ENCODE assay signal across 20 cellular contexts in genomic region chr20:9551808-9552550, GRCh38. TPM values are rescaled to one million over a fixed set of nuclear protein-coding genes. Genes with fewer than 3 reads are reported as not detected.
A peak's percentile ranks its signal among the peaks of the same experiment; 100 is the strongest.
DNase-seq lines count a peak whose midpoint lies in the region; ATAC-seq and TF ChIP-seq lines count a peak whose summit lies in the region.
"Had no signal": no experiment of that assay in that cellular context is flagged by ENCODE, and none has a peak within 500 bp of the region (broad histone marks: within the 10 kb centered on the region; RNA-seq: fewer than 3 reads in every experiment).

No MANE protein-coding gene starts in this region.

- no peak overlapping the region for H3K4me3 ChIP-seq in A673 (ENCODE audit: low read depth, low read length, poor library complexity, severe bottlenecking)
- no peak overlapping the region for H3K4me3 ChIP-seq in HEK293 (ENCODE audit: low read depth, low read length)
- H3K4me3 ChIP-seq in epithelial cell of esophagus (ENCODE audit: low read length): no peak overlapping the region
- H3K4me3 ChIP-seq: left ventricle myocardium inferior, prostate gland, SJCRH30, thyroid gland had no signal

- H3K27me3 ChIP-seq in A673 (replicated peaks; ENCODE audit: insufficient read depth, low read depth, low read length, poor library complexity): no peaks in the 10 kb centered on the region
- H3K27me3 ChIP-seq: SJCRH30, thyroid gland had no signal

- H3K4me1 ChIP-seq in A673 (ENCODE audit: insufficient read depth, low read length, poor library complexity, severe bottlenecking): no peaks in the 10 kb centered on the region
- no peaks in the 10 kb centered on the region for H3K4me1 ChIP-seq in HEK293 (ENCODE audit: control insufficient read depth, insufficient read depth, low read length)
- H3K4me1 ChIP-seq: left ventricle myocardium inferior, prostate gland, SJCRH30, thyroid gland had no signal

- H3K36me3 Mint-ChIP-seq in activated T-helper 17 cell treated with anti-CD3 and anti-CD28 coated beads, Interleukin-2, amount 50 U/mL, for 72 hours (ENCODE audit: low read depth): no peaks in the 10 kb centered on the region
- H3K36me3 Mint-ChIP-seq: activated naive CD8-positive, alpha-beta T cell treated with anti-CD3 and anti-CD28 coated beads, Interleukin-2, amount 10 ng/mL, durations not matched to agents 7 days and 5 days; CD8-positive, alpha-beta T cell had no signal

- POLR2A ChIA-PET in A673 (lab: Charles Lee; ENCODE audit: low non-redundant PET) (no interaction called here), HEK293 (lab: Yijun Ruan, JAX) (no interaction called here)

- BruUV-seq in A673 (replicated peaks; lab: Mats Ljungman, UMichigan): no TSS peak

- intact Hi-C loops in A673 (cut with micrococcal nuclease; ENCODE audit: unreplicated experiment): no loop called here

- H3K27ac Mint-ChIP-seq in activated T-helper 17 cell treated with anti-CD3 and anti-CD28 coated beads, Interleukin-2, amount 50 U/mL, for 72 hours: no peak overlapping the region
- H3K27ac Mint-ChIP-seq: activated naive CD8-positive, alpha-beta T cell treated with anti-CD3 and anti-CD28 coated beads, Interleukin-2, amount 10 ng/mL, durations not matched to agents 7 days and 5 days; CD8-positive, alpha-beta T cell; effector memory CD8-positive, alpha-beta T cell; T-helper 17 cell had no signal

- no peak for TF ChIP-seq CTCF in A673 (conservative IDR thresholded peaks at IDR 0.05; ENCODE audit: low read depth, low read length)
- no peak for TF ChIP-seq CTCF in HEK293 (tag by site-specific recombination; IDR thresholded peaks at IDR 0.05)
- TF ChIP-seq CTCF in epithelial cell of esophagus (IDR thresholded peaks at IDR 0.05; ENCODE audit: insufficient read depth, low read depth, low read length, missing control alignments): no peak

- CTCF ChIA-PET in A673 (lab: Charles Lee): no interaction called here
- CTCF ChIA-PET in HEK293 (lab: Yijun Ruan, JAX): interaction anchor here (1.0 kb wide), 1 partner anchor 829 kb away, joined by 4 read pairs; no protein-coding TSS in a partner anchor

- H3K9me3 ChIP-seq in A673 (ENCODE audit: low read depth, low read length, poor library complexity, severe bottlenecking) (no peaks in the 10 kb centered on the region), HEK293 (ENCODE audit: control insufficient read depth, insufficient read depth, low read depth, low read length) (no peaks in the 10 kb centered on the region)
- H3K9me3 ChIP-seq: left ventricle myocardium inferior, prostate gland, SJCRH30, thyroid gland had no signal

- no peaks in the 10 kb centered on the region for H3K36me3 ChIP-seq in A673 (ENCODE audit: insufficient read depth, low read length, poor library complexity, severe bottlenecking)
- no peaks in the 10 kb centered on the region for H3K36me3 ChIP-seq in HEK293 (ENCODE audit: control insufficient read depth in 2 of 2, insufficient read depth in 1 of 2, low read length in 2 of 2)
- H3K36me3 ChIP-seq: left ventricle myocardium inferior, prostate gland, SJCRH30, thyroid gland had no signal

- H3K27ac ChIP-seq in A673 (ENCODE audit: low read depth, low read length, poor library complexity, severe bottlenecking) (no peak overlapping the region), HEK293 (ENCODE audit: extremely low read depth, low read depth, low read length) (no peak overlapping the region)
- H3K27ac ChIP-seq: left ventricle myocardium inferior, prostate gland, SJCRH30, thyroid gland had no signal

- DNase-seq in A673 (ENCODE audit: low spot score) (peak; percentile 3), NOMO-1 treated with dmso at 0.1 percent for 144 hours (lab: John Stamatoyannopoulos, UW; ENCODE audit: unreplicated experiment) (peak; percentile 54), epithelial cell of esophagus (ENCODE audit: low read depth) (peak; percentile 11), NCI-H526 treated with DMSO at 0.1 percent for 48 hours (lab: John Stamatoyannopoulos, UW) (no peak), GM19240 (ENCODE audit: insufficient read length, low spot score) (no peak), pons (ENCODE audit: low spot score) (no peak)
- DNase-seq: activated CD4-positive, alpha-beta T cell treated with anti-CD3 and anti-CD28 coated beads, Interleukin-2, amount 50 U/mL, for 1 hour; activated naive CD8-positive, alpha-beta T cell treated with anti-CD3 and anti-CD28 coated beads, Interleukin-2, amount 10 ng/mL, durations not matched to agents 7 days and 5 days; CD8-positive, alpha-beta T cell; effector memory CD8-positive, alpha-beta T cell; left ventricle myocardium inferior; NCI-H345; SJCRH30; stimulated activated naive CD4-positive, alpha-beta T cell treated with Interleukin-2 at 50 U/mL for 16 hours; T-helper 17 cell; thyroid gland had no signal

- H3K9me3 Mint-ChIP-seq in activated T-helper 17 cell treated with anti-CD3 and anti-CD28 coated beads, Interleukin-2, amount 50 U/mL, for 72 hours: peaks cover under 1% of the 10 kb centered on the region
- H3K9me3 Mint-ChIP-seq: CD8-positive, alpha-beta T cell had no signal

- ATAC-seq in activated T-helper 17 cell treated with anti-CD3 and anti-CD28 coated beads, Interleukin-2, amount 50 U/mL, for 72 hours (replicated peaks): no peak
- ATAC-seq: CD8-positive, alpha-beta T cell; effector memory CD8-positive, alpha-beta T cell; T-helper 17 cell had no signal

- H3K4me1 Mint-ChIP-seq in activated T-helper 17 cell treated with anti-CD3 and anti-CD28 coated beads, Interleukin-2, amount 50 U/mL, for 72 hours: no peaks in the 10 kb centered on the region
- H3K4me1 Mint-ChIP-seq: activated naive CD8-positive, alpha-beta T cell treated with anti-CD3 and anti-CD28 coated beads, Interleukin-2, amount 10 ng/mL, durations not matched to agents 7 days and 5 days; T-helper 17 cell had no signal

- H3K4me3 Mint-ChIP-seq in activated T-helper 17 cell treated with anti-CD3 and anti-CD28 coated beads, Interleukin-2, amount 50 U/mL, for 72 hours: no peak overlapping the region
- H3K4me3 Mint-ChIP-seq: activated naive CD8-positive, alpha-beta T cell treated with anti-CD3 and anti-CD28 coated beads, Interleukin-2, amount 10 ng/mL, durations not matched to agents 7 days and 5 days; CD8-positive, alpha-beta T cell; effector memory CD8-positive, alpha-beta T cell; T-helper 17 cell had no signal

- H3K27me3 Mint-ChIP-seq in activated T-helper 17 cell treated with anti-CD3 and anti-CD28 coated beads, Interleukin-2, amount 50 U/mL, for 72 hours: no peaks in the 10 kb centered on the region
- H3K27me3 Mint-ChIP-seq: activated naive CD8-positive, alpha-beta T cell treated with anti-CD3 and anti-CD28 coated beads, Interleukin-2, amount 10 ng/mL, durations not matched to agents 7 days and 5 days; effector memory CD8-positive, alpha-beta T cell; T-helper 17 cell had no signal

TF ChIP-seq in HEK293, 187 proteins besides CTCF, POLR2A, EP300 and RAD21:
- TF ChIP-seq ZBTB20 (tag by site-specific recombination; IDR thresholded peaks at IDR 0.05) (peak; percentile 37; the same call in 1 of the 2 replicates), ZNF366 (tag by site-specific recombination; conservative IDR thresholded peaks at IDR 0.05) (no peak)

RNA-seq across cellular contexts. Expression of gene LAMP5, which starts 37.6 kb away (rescaled TPM):
- total RNA-seq in A673 (2021): not detected in 2 replicates
- total RNA-seq in activated T-helper 17 cell treated with anti-CD3 and anti-CD28 coated beads, Interleukin-2, amount 50 U/mL, for 72 hours: not detected
- total RNA-seq: activated naive CD8-positive, alpha-beta T cell treated with anti-CD3 and anti-CD28 coated beads, Interleukin-2, amount 10 ng/mL, durations not matched to agents 7 days and 5 days; CD8-positive, alpha-beta T cell; glomerular endothelial cell; left ventricle myocardium inferior; SJCRH30 had no signal

Comparison
In these comparisons a context has a peak if more than half of its experiments do, and no peak if none do; other contexts are left out.
1. DNase-seq: peak in A673 (single experiment), NOMO-1 treated with dmso at 0.1 percent for 144 hours (single experiment) and epithelial cell of esophagus (single experiment); none in NCI-H526 treated with DMSO at 0.1 percent for 48 hours (single experiment), GM19240 (single experiment) and pons (single experiment).